27 cellular contexts compared by ENCODE assay signal in the genomic region with DNA sequence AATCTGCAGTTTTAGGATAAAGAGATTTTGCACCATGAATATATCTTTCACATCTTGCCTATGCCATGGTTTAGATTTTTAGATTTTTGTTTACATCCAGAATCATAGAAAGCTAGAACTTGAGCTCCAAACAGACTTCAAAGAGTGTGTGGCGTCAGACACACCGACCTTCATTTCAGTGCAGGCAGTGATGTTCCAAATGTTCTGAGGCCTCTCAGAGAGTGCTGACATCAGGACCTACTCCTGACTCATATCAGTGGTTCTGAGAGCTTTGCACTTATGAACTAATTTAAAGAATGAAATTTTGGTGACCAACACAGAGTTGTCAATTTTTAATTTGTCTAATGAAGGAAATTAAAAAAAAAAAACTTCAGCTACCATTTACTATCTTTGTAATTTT. TPM values are rescaled to one million over a fixed set of nuclear protein-coding genes. Genes with fewer than 3 reads are reported as not detected.
DNase-seq lines count a peak whose midpoint lies in the region; ATAC-seq and TF ChIP-seq lines count a peak whose summit lies in the region.
"Had no signal": no experiment of that assay in that cellular context is flagged by ENCODE, and none has a peak within 500 bp of the region (broad histone marks: within the 10 kb centered on the region; RNA-seq: fewer than 3 reads in every experiment).

No MANE protein-coding gene starts in this region.

- TF ChIP-seq CTCF in fibroblast of mammary gland (conservative IDR thresholded peaks at IDR 0.05; ENCODE audit: control insufficient read depth, insufficient read depth, low read depth, low read length) (no peak), PC-9 (conservative IDR thresholded peaks at IDR 0.05) (no peak)

- H3K27me3 ChIP-seq in Karpas-422 (ENCODE audit: low read length) (no peaks in the 10 kb centered on the region), PC-9 (ENCODE audit: insufficient read depth, low read depth) (no peaks in the 10 kb centered on the region)

- no peak overlapping the region for H3K9ac ChIP-seq in Karpas-422 (ENCODE audit: low read length)
- H3K9ac ChIP-seq: KMS-11 had no signal

- H3K36me3 Mint-ChIP-seq in activated T-cell treated with anti-CD3 and anti-CD28 coated beads, Interleukin-2, amount 50 U/mL, for 72 hours (ENCODE audit: insufficient read depth in 2 of 2): peaks cover 24 to 53% of the 10 kb centered on the region in 2 donors

- no TSS peak for BruUV-seq in PC-9 (replicated peaks; lab: Mats Ljungman, UMichigan)

- intact Hi-C loops in PC-9 (cut with micrococcal nuclease; ENCODE audit: unreplicated experiment): no loop called here

- no peak for DNase-seq in activated CD4-positive, CD25-positive, alpha-beta regulatory T cell (lab: John Stamatoyannopoulos, UW)
- DNase-seq in activated T-cell treated with anti-CD3 and anti-CD28 coated beads, Interleukin-2, amount 50 U/mL, for 72 hours: no peak
- DNase-seq in activated T-cell treated with anti-CD3 and anti-CD28 coated beads for 4 hours: no peak
- DNase-seq in Karpas-422: peak; percentile 15
- DNase-seq in fibroblast of mammary gland (ENCODE audit: low read depth): peak; percentile 10
- DNase-seq in NCI-H2081 treated with DMSO at 0.1 percent for 48 hours (lab: John Stamatoyannopoulos, UW): no peak
- no peak for DNase-seq in PC-9
- DNase-seq: DMS153, DND-41, NCI-H1048, NCI-H1417, NCI-H1694, NCI-H2029 treated with DMSO at 0.1 percent for 48 hours, NCI-H2227 treated with DMSO at 0.1 percent for 48 hours, NCI-H526 treated with DMSO at 0.1 percent for 48 hours, RPMI8226, SHP77 had no signal

- peaks cover 12% of the 10 kb centered on the region; the same call in 1 of the 2 replicates for H3K36me3 ChIP-seq in Karpas-422 (ENCODE audit: insufficient read depth, low read length)
- H3K36me3 ChIP-seq in PC-9 (ENCODE audit: low read depth): no peaks in the 10 kb centered on the region

- H3K9me3 ChIP-seq in Karpas-422 (ENCODE audit: low read length) (no peaks in the 10 kb centered on the region), PC-9 (ENCODE audit: insufficient read depth, low read depth) (no peaks in the 10 kb centered on the region)

- H3F3A ChIP-seq in PC-9 (ENCODE audit: insufficient read depth, low read depth): no peaks in the 10 kb centered on the region

- H3K4me1 ChIP-seq in Karpas-422 (ENCODE audit: low read length) (no peaks in the 10 kb centered on the region), PC-9 (replicated peaks; ENCODE audit: insufficient read depth) (no peaks in the 10 kb centered on the region)

- H3K4me3 ChIP-seq in Karpas-422 (ENCODE audit: low read length) (no peak overlapping the region), fibroblast of mammary gland (ENCODE audit: control insufficient read depth, low read depth, low read length) (no peak overlapping the region), PC-9 (no peak overlapping the region)

- H3K79me2 ChIP-seq in Karpas-422 (ENCODE audit: low read length) (no peaks in the 10 kb centered on the region), PC-9 (ENCODE audit: low read depth) (no peaks in the 10 kb centered on the region)

- CTCF ChIA-PET in PC-9 (lab: Charles Lee): no interaction called here

- H3K27ac Mint-ChIP-seq in activated T-cell treated with anti-CD3 and anti-CD28 coated beads, Interleukin-2, amount 50 U/mL, for 72 hours: peak overlapping the region; percentile 46
- H3K27ac Mint-ChIP-seq: B cell had no signal

- H3K4me3 Mint-ChIP-seq in activated T-cell treated with anti-CD3 and anti-CD28 coated beads, Interleukin-2, amount 50 U/mL, for 72 hours: no peak overlapping the region
- H3K4me3 Mint-ChIP-seq: B cell, IgD-negative memory B cell had no signal

- POLR2A ChIA-PET in PC-9 (lab: Charles Lee; ENCODE audit: unreplicated experiment): no interaction called here

- H3K4me2 ChIP-seq in Karpas-422 (ENCODE audit: low read depth, low read length, poor library complexity, severe bottlenecking) (no peak overlapping the region), PC-9 (no peak overlapping the region)
- H3K4me2 ChIP-seq: KMS-11 had no signal

- H3K27me3 Mint-ChIP-seq in activated T-cell treated with anti-CD3 and anti-CD28 coated beads, Interleukin-2, amount 50 U/mL, for 72 hours (ENCODE audit: low read depth): peaks cover 10% of the 10 kb centered on the region
- H3K27me3 Mint-ChIP-seq: B cell, IgD-negative memory B cell had no signal

- peak; percentile 51 to 74 for ATAC-seq in activated CD4-positive, CD25-positive, alpha-beta regulatory T cell treated with anti-CD3 and anti-CD28 coated beads, Interleukin-2, amount 50 U/mL, for 24 hours
- ATAC-seq in activated T-cell treated with anti-CD3 and anti-CD28 coated beads, Interleukin-2, amount 50 U/mL, for 72 hours (replicated peaks in 1 of 2): peak in 1 of 2 donors; percentile 32
- ATAC-seq: HCT116 had no signal

- H2AFZ ChIP-seq in Karpas-422 (ENCODE audit: low read length) (no peak overlapping the region), PC-9 (no peak overlapping the region)

- H3K9me2 ChIP-seq in Karpas-422 (replicated peaks; ENCODE audit: insufficient read depth, low read length): no peaks in the 10 kb centered on the region
- H3K9me2 ChIP-seq in PC-9 (ENCODE audit: insufficient read depth): no peaks in the 10 kb centered on the region

- H3K9me3 Mint-ChIP-seq in activated T-cell treated with anti-CD3 and anti-CD28 coated beads, Interleukin-2, amount 50 U/mL, for 72 hours: peaks cover 4 to 11% of the 10 kb centered on the region in 2 donors
- H3K9me3 Mint-ChIP-seq: IgD-negative memory B cell had no signal

- peaks cover 20% of the 10 kb centered on the region for H3K4me1 Mint-ChIP-seq in activated T-cell treated with anti-CD3 and anti-CD28 coated beads, Interleukin-2, amount 50 U/mL, for 72 hours (ENCODE audit: low read depth)
- H3K4me1 Mint-ChIP-seq: B cell had no signal

- no peaks in the 10 kb centered on the region for H4K20me1 ChIP-seq in Karpas-422 (ENCODE audit: insufficient read depth, low read depth, low read length)
- no peaks in the 10 kb centered on the region for H4K20me1 ChIP-seq in PC-9 (ENCODE audit: insufficient read depth)

- H3K27ac ChIP-seq in Karpas-422 (ENCODE audit: low read length) (no peak overlapping the region), PC-9 (no peak overlapping the region)
- H3K27ac ChIP-seq: 22Rv1, C4-2B, HL-60, KMS-11 had no signal

RNA-seq across cellular contexts. Expression of gene CXCR3, which starts 18.3 kb away (rescaled TPM):
- 10 to 100 TPM in 1 of 2 donors, 1 to 10 TPM in 1; 8.8 to 14.6 TPM for total RNA-seq in activated T-cell treated with anti-CD3 and anti-CD28 coated beads, Interleukin-2, amount 50 U/mL, for 72 hours
- not detected in 2 replicates for total RNA-seq in Karpas-422 (2014; rRNA removed; shearing (Covaris generic); ENCODE audit: low replicate concordance)
- not detected in 2 replicates for total RNA-seq in PC-9 (2021)
- total RNA-seq: H4, NCI-H460 had no signal

RNA-seq across cellular contexts. Expression of gene GCNA, which starts 21.7 kb away (rescaled TPM):
- total RNA-seq in activated T-cell treated with anti-CD3 and anti-CD28 coated beads, Interleukin-2, amount 50 U/mL, for 72 hours: 1 to 10 TPM; 6.9 to 8.4 TPM
- 5.4 and 6.2 TPM in 2 replicates for total RNA-seq in Karpas-422 (2014; rRNA removed; shearing (Covaris generic); ENCODE audit: low replicate concordance)
- 0.48 and 1.4 TPM in 2 replicates for total RNA-seq in PC-9 (2021)

Comparison
In these comparisons a context has a peak if more than half of its experiments do, and no peak if none do; other contexts are left out.
1. DNase-seq: peak in Karpas-422 (single experiment) and fibroblast of mammary gland (single experiment); none in activated CD4-positive, CD25-positive, alpha-beta regulatory T cell (0 of 4), activated T-cell treated with anti-CD3 and anti-CD28 coated beads, Interleukin-2, amount 50 U/mL, for 72 hours (0 of 2), activated T-cell treated with anti-CD3 and anti-CD28 coated beads for 4 hours (single experiment), NCI-H2081 treated with DMSO at 0.1 percent for 48 hours (single experiment) and PC-9 (0 of 2).